8 cellular contexts compared by ENCODE assay signal in genomic region chr12:40446385-40446784, GRCh38.
DNase-seq lines count a peak whose midpoint lies in the region; ATAC-seq and TF ChIP-seq lines count a peak whose summit lies in the region.

No MANE protein-coding gene starts in this region.

- no peak overlapping the region for H3K27ac ChIP-seq in gastroesophageal sphincter

- ATAC-seq in GM21360 (IDR thresholded peaks at IDR 0.05; ENCODE audit: unreplicated experiment): peak; percentile 73
- ATAC-seq in GM19328 (IDR thresholded peaks at IDR 0.05; ENCODE audit: unreplicated experiment): no peak
- no peak for ATAC-seq in gastroesophageal sphincter
- ATAC-seq in GM21526 (IDR thresholded peaks at IDR 0.05; ENCODE audit: low FRiP score, unreplicated experiment): no peak

- no peaks in the 10 kb centered on the region for H3K4me1 ChIP-seq in gastroesophageal sphincter

- CTCF ChIA-PET in BJ (lab: Yijun Ruan, JAX): interaction anchor here (1.1 to 1.9 kb wide), 4 partner anchors 9 to 476 kb away, joined by 3 to 6 read pairs (median 3); no protein-coding TSS in a partner anchor

- DNase-seq in BJ (ENCODE audit: low read depth) (no peak), MV-4-11 (lab: John Stamatoyannopoulos, UW) (peak; percentile 44), erythroblast (lab: John Stamatoyannopoulos, UW) (peak; percentile 3 to 12), NCI-H2196 treated with DMSO at 0.1 percent for 48 hours (lab: John Stamatoyannopoulos, UW; ENCODE audit: unreplicated experiment) (no peak)

- no peaks in the 10 kb centered on the region for H3K9me3 ChIP-seq in gastroesophageal sphincter

- TF ChIP-seq EP300 in gastroesophageal sphincter (IDR thresholded peaks at IDR 0.05): no peak

- TF ChIP-seq CTCF in BJ (IDR thresholded peaks at IDR 0.05; ENCODE audit: insufficient read depth, low read depth, low read length) (peak; percentile 47), gastroesophageal sphincter (IDR thresholded peaks at IDR 0.05) (peak in 2 of 4 experiments; percentile 7 to 19)

- no peak overlapping the region for H3K4me3 ChIP-seq in BJ (ENCODE audit: low read depth, low read length)
- no peak overlapping the region for H3K4me3 ChIP-seq in gastroesophageal sphincter

- H3K27me3 ChIP-seq in BJ (ENCODE audit: control insufficient read depth, insufficient read depth, low read length) (no peaks in the 10 kb centered on the region), gastroesophageal sphincter (no peaks in the 10 kb centered on the region)

- H3K36me3 ChIP-seq in BJ (ENCODE audit: control insufficient read depth, insufficient read depth, low read length) (no peaks in the 10 kb centered on the region), gastroesophageal sphincter (no peaks in the 10 kb centered on the region)

- TF ChIP-seq POLR2A in erythroblast (IDR thresholded peaks at IDR 0.05; ENCODE audit: low read length) (no peak), gastroesophageal sphincter (IDR thresholded peaks at IDR 0.05) (no peak)

- POLR2A ChIA-PET in BJ (lab: Charles Lee): no interaction called here

Comparison
In these comparisons a context has a peak if more than half of its experiments do, and no peak if none do; other contexts are left out.
1. DNase-seq: peak in MV-4-11 (single experiment) and erythroblast (2 of 2); none in BJ (single experiment) and NCI-H2196 treated with DMSO at 0.1 percent for 48 hours (single experiment).